In the genomic region with DNA sequence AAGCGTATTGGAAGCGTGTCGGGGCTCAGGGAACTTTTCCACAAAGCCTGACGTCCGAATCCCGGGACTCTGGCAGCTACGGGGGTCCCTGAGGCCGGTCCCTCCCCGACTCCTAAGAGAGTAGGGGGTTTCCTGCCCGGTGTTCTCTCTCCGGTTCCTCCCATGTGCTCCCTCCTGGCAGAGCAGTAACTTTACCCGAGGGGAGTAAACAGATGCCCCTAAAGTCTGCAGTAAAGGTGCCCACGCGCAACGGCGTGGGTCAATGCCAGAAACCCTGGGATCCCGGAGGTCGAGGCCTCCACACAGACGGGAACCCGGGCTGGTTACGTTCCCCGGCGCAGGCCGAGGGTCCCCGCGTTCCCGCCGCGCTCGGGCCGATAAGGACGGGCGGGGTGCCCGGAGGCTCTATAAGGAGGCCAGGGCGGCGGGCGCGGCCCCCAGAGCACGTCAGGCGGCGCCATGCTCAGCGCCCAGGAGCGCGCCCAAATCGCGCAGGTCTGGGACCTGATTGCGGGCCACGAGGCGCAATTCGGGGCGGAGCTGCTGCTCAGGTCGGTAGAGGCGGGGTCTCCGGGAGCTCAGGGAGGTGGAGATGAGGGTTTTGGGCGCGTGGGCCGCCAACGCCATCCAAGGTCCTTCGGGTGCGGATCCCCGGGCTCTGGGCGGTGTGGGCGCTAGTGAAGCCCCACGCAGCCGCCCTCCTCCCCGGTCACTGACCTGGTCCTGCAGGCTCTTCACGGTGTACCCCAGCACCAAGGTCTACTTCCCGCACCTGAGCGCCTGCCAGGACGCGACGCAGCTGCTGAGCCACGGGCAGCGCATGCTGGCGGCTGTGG, we compare ENCODE assay signal across 10 cellular contexts. TPM values are rescaled to one million over a fixed set of nuclear protein-coding genes. Genes with fewer than 3 reads are reported as not detected.
A peak's percentile ranks its signal among the peaks of the same experiment; 100 is the strongest.
DNase-seq lines count a peak whose midpoint lies in the region; ATAC-seq and TF ChIP-seq lines count a peak whose summit lies in the region.
"Had no signal": no experiment of that assay in that cellular context is flagged by ENCODE, and none has a peak within 500 bp of the region (broad histone marks: within the 10 kb centered on the region; RNA-seq: fewer than 3 reads in every experiment).

A gene with protein sequence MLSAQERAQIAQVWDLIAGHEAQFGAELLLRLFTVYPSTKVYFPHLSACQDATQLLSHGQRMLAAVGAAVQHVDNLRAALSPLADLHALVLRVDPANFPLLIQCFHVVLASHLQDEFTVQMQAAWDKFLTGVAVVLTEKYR (plus strand): TSS at position 440 of the 836 bp plus-strand sequence. CDS start 20 bp downstream, at position 460.

- H3K36me3 ChIP-seq in heart right ventricle (no peaks in the 10 kb centered on the region), thoracic aorta (no peaks in the 10 kb centered on the region), PC-3 (ENCODE audit: low read depth, low read length) (no peaks in the 10 kb centered on the region)

- H3K9me3 Mint-ChIP-seq in immature natural killer cell: no peaks in the 10 kb centered on the region

- DNase-seq in heart right ventricle (no peak), Right ventricle myocardium inferior (ENCODE audit: missing footprints) (no peak), immature natural killer cell (no peak), thoracic aorta (ENCODE audit: low spot score) (no peak), G401 (ENCODE audit: low spot score) (no peak), PC-3 (no peak)
- DNase-seq in activated naive CD4-positive, alpha-beta T cell treated with anti-CD3 and anti-CD28 coated beads, Interleukin-2, amount 50 U/mL, for 16 hours: peak; percentile 42
- DNase-seq: NCI-H774 had no signal

- H3K9me3 ChIP-seq in heart right ventricle: no peaks in the 10 kb centered on the region
- H3K9me3 ChIP-seq in thoracic aorta: no peaks in the 10 kb centered on the region
- no peaks in the 10 kb centered on the region for H3K9me3 ChIP-seq in PC-3 (ENCODE audit: low read length)

- peaks cover 0 to 13% of the 10 kb centered on the region in 2 donors for H3K4me1 Mint-ChIP-seq in immature natural killer cell

- H3K9ac ChIP-seq in PC-3 (ENCODE audit: low read length): no peak within 1 kb of the TSS

- peak within 1 kb of the TSS in 7 of 10 donors; percentile 9 to 28 (median 24) for H3K4me3 ChIP-seq in heart right ventricle
- H3K4me3 ChIP-seq in thoracic aorta: peak within 1 kb of the TSS; percentile 50
- H3K4me3 ChIP-seq in PC-3 (ENCODE audit: low read length): no peak within 1 kb of the TSS

- peak within 1 kb of the TSS in 4 of 5 donors; percentile 60 to 71 (median 65) for H3K4me3 Mint-ChIP-seq in immature natural killer cell

- H2AFZ ChIP-seq in PC-3 (ENCODE audit: low read length): no peak within 1 kb of the TSS

- no peak within 1 kb of the TSS for H3K27ac Mint-ChIP-seq in immature natural killer cell

- H3K27me3 ChIP-seq in heart right ventricle: peaks cover 37 to 76% (median 70%) of the 10 kb centered on the region in 7 donors
- H3K27me3 ChIP-seq in thoracic aorta (replicated peaks; ENCODE audit: insufficient read depth): peaks cover 32% of the 10 kb centered on the region
- H3K27me3 ChIP-seq in PC-3 (ENCODE audit: low read length): peaks cover 20% of the 10 kb centered on the region

- intact Hi-C loops in heart right ventricle (cut with DNase I): no loop called here
- intact Hi-C loops in Right ventricle myocardium inferior (cut with DNase I): no loop called here
- intact Hi-C loops in PC-3 (cut with micrococcal nuclease): no loop called here

- no peaks in the 10 kb centered on the region for H3F3A ChIP-seq in PC-3 (ENCODE audit: low read length, unreplicated experiment)

- CTCF ChIA-PET in PC-3 (lab: Charles Lee): no interaction called here

- no peaks in the 10 kb centered on the region for H3K9me2 ChIP-seq in PC-3 (replicated peaks; ENCODE audit: low read length)

- peaks cover 0 to 2% (median 0%) of the 10 kb centered on the region in 3 donors for H3K36me3 Mint-ChIP-seq in immature natural killer cell

- H3K27ac ChIP-seq in heart right ventricle (no peak within 1 kb of the TSS), thoracic aorta (peak within 1 kb of the TSS in 1 of 2 donors; percentile 17), PC-3 (ENCODE audit: low read length) (no peak within 1 kb of the TSS)

- H3K79me2 ChIP-seq in PC-3 (ENCODE audit: low read length): no peaks in the 10 kb centered on the region

- H3K4me1 ChIP-seq in heart right ventricle: peaks cover 0 to 23% (median 18%) of the 10 kb centered on the region in 9 donors
- H3K4me1 ChIP-seq in thoracic aorta (ENCODE audit: control insufficient read depth in 1 of 2, low read depth in 2 of 2): peaks cover 13 to 19% of the 10 kb centered on the region in 2 donors
- H3K4me1 ChIP-seq in PC-3 (ENCODE audit: insufficient read depth, low read length): no peaks in the 10 kb centered on the region

- no peaks in the 10 kb centered on the region for H4K20me1 ChIP-seq in PC-3 (ENCODE audit: low read length)

- TF ChIP-seq CTCF in heart right ventricle (IDR thresholded peaks at IDR 0.05) (no peak), thoracic aorta (IDR thresholded peaks at IDR 0.05) (no peak), PC-3 (conservative IDR thresholded peaks at IDR 0.05; ENCODE audit: low read depth, low read length) (no peak)

- in situ Hi-C loops in G401 (cut with HindIII; ENCODE audit: low sequenced_read_pairs): no loop called here

- H3K27me3 Mint-ChIP-seq in immature natural killer cell (ENCODE audit: low read depth in 3 of 3): peaks cover 10 to 29% (median 15%) of the 10 kb centered on the region in 3 donors

- POLR2A ChIA-PET in PC-3 (lab: Charles Lee; ENCODE audit: unreplicated experiment): no interaction called here

- H3K4me2 ChIP-seq in PC-3 (ENCODE audit: low read length): no peak within 1 kb of the TSS

- no peak for ATAC-seq in heart right ventricle
- no peak for ATAC-seq in Right ventricle myocardium inferior
- ATAC-seq in thoracic aorta (ENCODE audit: insufficient number of reproducible peaks, low FRiP score, low read depth): no peak
- no peak for ATAC-seq in PC-3
- no peak for ATAC-seq in GM21528 (IDR thresholded peaks at IDR 0.05; ENCODE audit: low FRiP score, unreplicated experiment)

- WGBS in heart right ventricle, 2 donors: 2% methylated on average over 73 to 75 of the region's 75 CpGs

- BruUV-seq in PC-3 (replicated peaks; lab: Mats Ljungman, UMichigan): no TSS peak

RNA-seq across cellular contexts. Expression of the gene that starts here (rescaled TPM):
- under 1 TPM in 2 of 10 donors, not detected in 8; 0.56 to 0.61 TPM for total RNA-seq in heart right ventricle
- not detected for polyA plus RNA-seq in heart right ventricle
- total RNA-seq in Right ventricle myocardium inferior: not detected
- polyA plus RNA-seq in immature natural killer cell: 1 to 10 TPM in 1 of 3 donors, not detected in 2; 2.5 TPM
- not detected for total RNA-seq in thoracic aorta
- not detected in 2 replicates for total RNA-seq in G401 (2014; rRNA removed; shearing (Covaris generic))
- not detected in 2 replicates for total RNA-seq in PC-3 (2014; rRNA removed)
- total RNA-seq: Daoy had no signal
